In genomic region chr10:33876547-33877400, GRCh38 we compare ENCODE assay signal across 1 cellular context.
TF ChIP-seq lines count a peak whose summit lies in the region.

No MANE protein-coding gene starts in this region.

TF ChIP-seq in GM23338, 12 proteins besides CTCF, POLR2A, EP300 and RAD21 (continued from another document):
- TF ChIP-seq REST (IDR thresholded peaks at IDR 0.05; ENCODE audit: unreplicated experiment) (no peak), ETS1 (IDR thresholded peaks at IDR 0.05) (no peak), ZNF114 (CRISPR knock-in tag; IDR thresholded peaks at IDR 0.05) (no peak)
